In the genomic region with DNA sequence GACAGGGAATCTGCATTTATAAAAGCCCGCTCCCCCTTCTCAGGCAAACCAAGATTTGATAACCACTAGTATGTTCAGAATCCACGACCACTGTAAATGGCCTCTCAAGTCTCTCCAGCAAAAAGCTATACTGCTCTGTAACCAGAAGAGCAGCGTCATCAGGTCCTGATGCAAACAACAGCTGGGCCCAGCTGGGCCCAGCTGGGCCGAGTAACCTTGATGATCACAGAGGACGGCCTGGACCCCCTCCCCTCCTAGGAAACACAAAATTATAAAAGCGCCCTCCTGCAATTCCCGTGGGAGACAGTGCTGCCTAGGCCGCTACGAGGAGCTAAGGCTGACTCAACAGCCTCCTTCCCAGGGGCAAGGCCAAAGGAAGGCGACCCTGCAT, we compare ENCODE assay signal across 8 cellular contexts. TPM values are rescaled to one million over a fixed set of nuclear protein-coding genes. Genes with fewer than 3 reads are reported as not detected.
A peak's percentile ranks its signal among the peaks of the same experiment; 100 is the strongest.
DNase-seq lines count a peak whose midpoint lies in the region; ATAC-seq and TF ChIP-seq lines count a peak whose summit lies in the region.

No MANE protein-coding gene starts in this region.

- peaks cover 8 to 13% of the 10 kb centered on the region in 2 donors for H3K27me3 Mint-ChIP-seq in natural killer cell (ENCODE audit: low read depth in 2 of 2)

- H3K4me1 Mint-ChIP-seq in natural killer cell: peaks cover 37 to 39% of the 10 kb centered on the region in 2 donors

- peak overlapping the region; percentile 94 to 98 for H3K27ac ChIP-seq in coronary artery

- ATAC-seq in natural killer cell (no peak), GM21528 (IDR thresholded peaks at IDR 0.05; ENCODE audit: low FRiP score, unreplicated experiment) (no peak), HG02571 (IDR thresholded peaks at IDR 0.05; ENCODE audit: unreplicated experiment) (no peak)

- H3K4me3 ChIP-seq in GM12875 (ENCODE audit: low read depth, low read length) (peak overlapping the region; percentile 98), coronary artery (peak overlapping the region; percentile 97)
- H3K4me3 ChIP-seq in Jurkat, Clone E6-1 (ENCODE audit: low read length): peak overlapping the region; percentile 83

- H3K9me3 Mint-ChIP-seq in natural killer cell: no peaks in the 10 kb centered on the region

- H3K27ac Mint-ChIP-seq in natural killer cell: peak overlapping the region; percentile 97 to 99

- peak overlapping the region; percentile 94 for H3K4me3 Mint-ChIP-seq in natural killer cell

- TF ChIP-seq CTCF in GM12875 (IDR thresholded peaks at IDR 0.05; ENCODE audit: borderline replicate concordance, insufficient read depth, low read depth, low read length): no peak
- no peak for TF ChIP-seq CTCF in coronary artery (IDR thresholded peaks at IDR 0.05)
- no peak for TF ChIP-seq CTCF in natural killer cell (IDR thresholded peaks at IDR 0.05)

- DNase-seq in Jurkat, Clone E6-1 (ENCODE audit: low read depth, low spot score): no peak
- DNase-seq in coronary artery (ENCODE audit: low spot score): peak; percentile 76
- no peak for DNase-seq in natural killer cell
- DNase-seq in SHP77 (lab: John Stamatoyannopoulos, UW): no peak
- DNase-seq in DMS153 treated with DMSO at 0.1 percent for 48 hours (lab: John Stamatoyannopoulos, UW; ENCODE audit: unreplicated experiment): no peak

- intact Hi-C loops in natural killer cell (cut with micrococcal nuclease): loop anchor here (1.0 kb wide), 1 partner anchor 25 kb away; no protein-coding TSS in a partner anchor

- no peaks in the 10 kb centered on the region for H3K36me3 Mint-ChIP-seq in natural killer cell

RNA-seq across cellular contexts. Expression of gene ADO, which starts 0.5 kb away (rescaled TPM):
- 12.7 TPM for polyA plus RNA-seq in Jurkat, Clone E6-1 (2012; ENCODE audit: insufficient read depth, insufficient read length)
- total RNA-seq in natural killer cell: 10 to 100 TPM; 13.6 to 17.1 (median 15.6) TPM

RNA-seq across cellular contexts. Expression of gene EGR2, which starts 12.2 kb away (rescaled TPM):
- 1.3 TPM for polyA plus RNA-seq in Jurkat, Clone E6-1 (2012; ENCODE audit: insufficient read depth, insufficient read length)
- 10 to 100 TPM; 10.0 to 17.2 (median 12.8) TPM for total RNA-seq in natural killer cell
